In the genomic region with DNA sequence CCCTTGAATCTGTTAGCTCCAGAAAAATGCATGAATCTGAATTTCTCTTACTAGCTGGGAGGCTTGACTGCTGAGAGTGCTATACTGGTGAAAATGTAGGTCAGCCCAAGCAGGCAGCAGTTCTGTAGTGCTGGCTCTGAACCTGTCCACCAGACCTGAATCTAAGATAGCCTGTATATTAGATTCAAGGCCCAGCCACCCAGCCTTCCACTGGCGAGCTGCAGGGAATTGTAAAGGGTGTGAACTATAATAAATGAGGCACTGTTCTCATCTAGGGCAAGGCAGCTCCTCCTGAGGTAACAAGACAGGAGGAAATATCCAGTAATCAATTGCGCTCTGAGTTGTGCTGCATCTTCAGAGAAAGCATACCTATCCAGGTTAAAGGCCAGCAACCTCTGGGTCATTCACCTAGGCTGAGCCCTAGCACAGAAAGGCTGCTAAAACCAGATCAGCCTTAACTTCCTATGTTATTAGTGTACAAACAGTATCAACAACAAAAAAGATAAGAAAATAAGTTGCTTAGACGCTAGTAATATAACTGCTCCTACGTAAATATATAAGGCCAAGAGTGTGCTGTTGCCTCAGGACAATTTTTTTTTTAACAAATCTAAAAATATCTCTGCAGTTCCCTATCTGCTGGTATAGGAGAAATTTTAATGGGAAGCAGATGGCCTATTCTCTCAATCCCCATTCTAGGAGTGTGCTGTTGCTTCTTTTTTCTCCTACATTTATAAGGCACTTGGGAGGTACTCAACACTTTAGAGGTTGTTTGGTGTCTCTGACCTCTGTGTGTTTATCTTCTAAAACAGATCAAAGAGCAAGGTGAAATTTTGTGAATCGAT, we compare ENCODE assay signal across 17 cellular contexts.
DNase-seq lines count a peak whose midpoint lies in the region; ATAC-seq, FAIRE-seq and TF ChIP-seq lines count a peak whose summit lies in the region.
"Had no signal": no experiment of that assay in that cellular context is flagged by ENCODE, and none has a peak within 500 bp of the region (broad histone marks: within the 10 kb centered on the region; RNA-seq: fewer than 3 reads in every experiment).

No MANE protein-coding gene starts in this region.

- CTCF ChIA-PET in A673 (lab: Charles Lee), result interaction anchor here (0.6 kb wide), 1 partner anchor 12 kb away, joined by 5 read pairs; no protein-coding TSS in a partner anchor
- CTCF ChIA-PET in HepG2 (lab: Yijun Ruan, JAX; ENCODE audit: low intra/inter-chr PET ratio, low total read pairs), result no interaction called here

- intact Hi-C loops in A673 (cut with micrococcal nuclease; ENCODE audit: unreplicated experiment) (no loop called here), HepG2 (cut with micrococcal nuclease; ENCODE audit: unreplicated experiment) (no loop called here)

- H4K20me1 ChIP-seq in HepG2 (ENCODE audit: insufficient read depth, low read length), result no peaks in the 10 kb centered on the region

- H3K4me1 ChIP-seq in A673 (ENCODE audit: insufficient read depth, low read length, poor library complexity, severe bottlenecking), result no peaks in the 10 kb centered on the region
- peaks cover 19% of the 10 kb centered on the region for H3K4me1 ChIP-seq in HepG2 (ENCODE audit: insufficient read depth, low read length)
- H3K4me1 ChIP-seq: Caco-2 had no signal

- H3K27ac ChIP-seq in A673 (ENCODE audit: low read depth, low read length, poor library complexity, severe bottlenecking), result no peak overlapping the region
- H3K27ac ChIP-seq in caudate nucleus (ENCODE audit: low read depth, low read length), result peak overlapping the region; percentile 36
- H3K27ac ChIP-seq in HepG2 (ENCODE audit: extremely low read length, insufficient read depth, low read length), result no peak overlapping the region
- no peak overlapping the region for H3K27ac ChIP-seq in brain microvascular endothelial cell

- no peak overlapping the region for H3K4me3 Mint-ChIP-seq in HFFc6
- H3K4me3 Mint-ChIP-seq: stimulated activated naive CD8-positive, alpha-beta T cell treated with anti-CD3 and anti-CD28 coated beads, Interleukin-15, amount 100 ng/mL, for 72 hours; T-cell had no signal

- POLR2A ChIA-PET in A673 (lab: Charles Lee; ENCODE audit: low non-redundant PET) (no interaction called here), HepG2 (lab: Yijun Ruan, JAX) (no interaction called here)

- no peaks in the 10 kb centered on the region for H3K79me2 ChIP-seq in HepG2 (ENCODE audit: insufficient read depth, low read length)

- H3K27me3 ChIP-seq in A673 (replicated peaks; ENCODE audit: insufficient read depth, low read depth, low read length, poor library complexity), result no peaks in the 10 kb centered on the region
- no peaks in the 10 kb centered on the region for H3K27me3 ChIP-seq in HepG2 (ENCODE audit: control insufficient read depth in 1 of 2, insufficient read depth in 2 of 2, low read length in 2 of 2)
- H3K27me3 ChIP-seq in brain microvascular endothelial cell (replicated peaks), result no peaks in the 10 kb centered on the region

- H3K9ac ChIP-seq in HepG2 (ENCODE audit: insufficient read depth, low read depth, low read length), result no peak overlapping the region

- no peak overlapping the region for H2AFZ ChIP-seq in HepG2 (ENCODE audit: low read length)

- peak; percentile 21 for FAIRE-seq in HepG2 (lab: Jason Lieb, UNC)
- FAIRE-seq: GM18507, kidney had no signal

- 0 out of 2 replicates have a peak, but pooled peaks cover 7% of the 10 kb centered on the region for H3K36me3 Mint-ChIP-seq in HFFc6 (ENCODE audit: low read depth)

- TF ChIP-seq RAD21 in HepG2 (CRISPR knock-in tag; IDR thresholded peaks at IDR 0.05), result no peak

- no peak overlapping the region for H3K4me3 ChIP-seq in A673 (ENCODE audit: low read depth, low read length, poor library complexity, severe bottlenecking)
- H3K4me3 ChIP-seq in HepG2 (replicated peaks in 1 of 3; ENCODE audit: insufficient read depth in 1 of 3, low read depth in 2 of 3, low read length in 3 of 3), result no peak overlapping the region
- H3K4me3 ChIP-seq in brain microvascular endothelial cell (ENCODE audit: low read depth, low read length), result no peak overlapping the region

- no TSS peak for BruUV-seq in A673 (replicated peaks; lab: Mats Ljungman, UMichigan)
- no TSS peak for BruUV-seq in HepG2 (replicated peaks; lab: Mats Ljungman, UMichigan)

- TF ChIP-seq CTCF in A673 (conservative IDR thresholded peaks at IDR 0.05; ENCODE audit: low read depth, low read length) (no peak), HFFc6 (IDR thresholded peaks at IDR 0.05) (no peak), HepG2 (CRISPR knock-in tag; IDR thresholded peaks at IDR 0.05) (no peak), brain microvascular endothelial cell (IDR thresholded peaks at IDR 0.05; ENCODE audit: low read depth, low read length, missing control alignments) (no peak)

- DNase-seq in A673 (ENCODE audit: low spot score) (peak; percentile 19), HFFc6 (peak; percentile 4), caudate nucleus (lab: John Stamatoyannopoulos, UW) (peak in 4 of 61 donors; percentile 4 to 69 (median 24)), HepG2 (ENCODE audit: low spot score) (peak; percentile 45), DMS79 treated with DMSO at 0.1 percent for 48 hours (lab: John Stamatoyannopoulos, UW) (no peak), brain microvascular endothelial cell (no peak)
- DNase-seq: ACHN; Caco-2; cortex of kidney; kidney; NCI-H526; stimulated activated naive CD8-positive, alpha-beta T cell treated with anti-CD3 and anti-CD28 coated beads, Interleukin-15, amount 100 ng/mL, for 72 hours; T-cell had no signal

- no peaks in the 10 kb centered on the region for H3K9me3 Mint-ChIP-seq in HFFc6
- H3K9me3 Mint-ChIP-seq: stimulated activated naive CD8-positive, alpha-beta T cell treated with anti-CD3 and anti-CD28 coated beads, Interleukin-15, amount 100 ng/mL, for 72 hours; T-cell had no signal

- in situ Hi-C loops in HepG2 (cut with HindIII; ENCODE audit: extremely low pct_ligation_motif_present, low pct_unique_long_range_greater_than_20kb) (no loop called here), brain microvascular endothelial cell (cut with HindIII; ENCODE audit: low pct_ligation_motif_present, low sequenced_read_pairs) (no loop called here)

- no peak overlapping the region for H3K4me2 ChIP-seq in HepG2 (ENCODE audit: low read depth, low read length)

- H3K9me3 ChIP-seq in A673 (ENCODE audit: low read depth, low read length, poor library complexity, severe bottlenecking) (no peaks in the 10 kb centered on the region), HepG2 (ENCODE audit: low read length) (no peaks in the 10 kb centered on the region)
- H3K9me3 ChIP-seq: Caco-2 had no signal

- 61% methylated on average over 5 of the region's 5 CpGs for WGBS in HepG2 (ENCODE audit: low lambda C conversion rate)

- H3K27me3 Mint-ChIP-seq in HFFc6 (ENCODE audit: insufficient read depth), result no peaks in the 10 kb centered on the region
- H3K27me3 Mint-ChIP-seq: stimulated activated naive CD8-positive, alpha-beta T cell treated with anti-CD3 and anti-CD28 coated beads, Interleukin-15, amount 100 ng/mL, for 72 hours; T-cell had no signal

- H3K27ac Mint-ChIP-seq in HFFc6, result no peak overlapping the region
- H3K27ac Mint-ChIP-seq: stimulated activated naive CD8-positive, alpha-beta T cell treated with anti-CD3 and anti-CD28 coated beads, Interleukin-15, amount 100 ng/mL, for 72 hours; T-cell had no signal

- peak; percentile 69 for ATAC-seq in HepG2
- no peak for ATAC-seq in GM21825 (IDR thresholded peaks at IDR 0.05; ENCODE audit: unreplicated experiment)
- ATAC-seq in GM21723 (IDR thresholded peaks at IDR 0.05; ENCODE audit: unreplicated experiment), result no peak
- ATAC-seq: Panc1; stimulated activated naive CD8-positive, alpha-beta T cell treated with anti-CD3 and anti-CD28 coated beads, Interleukin-15, amount 100 ng/mL, for 72 hours; T-cell had no signal

- no peak for TF ChIP-seq POLR2A in HepG2 (IDR thresholded peaks at IDR 0.05; ENCODE audit: insufficient read depth in 1 of 2, low read depth in 2 of 2, low read length in 2 of 2)

- H3K36me3 ChIP-seq in A673 (ENCODE audit: insufficient read depth, low read length, poor library complexity, severe bottlenecking) (no peaks in the 10 kb centered on the region), HepG2 (replicated peaks in 1 of 2; ENCODE audit: control insufficient read depth in 1 of 2, insufficient read depth in 2 of 2, low read length in 2 of 2) (no peaks in the 10 kb centered on the region), brain microvascular endothelial cell (replicated peaks) (no peaks in the 10 kb centered on the region)

- peaks cover 23% of the 10 kb centered on the region for H3K4me1 Mint-ChIP-seq in HFFc6 (ENCODE audit: low read depth)
- H3K4me1 Mint-ChIP-seq: T-cell had no signal

- TF ChIP-seq EP300 in HepG2 (IDR thresholded peaks at IDR 0.05; ENCODE audit: low read depth in 2 of 2, low read length in 2 of 2) (peak in 1 of 2 experiments; percentile 33; a peak in 1 of 4 replicates), HepG2 (CRISPR knock-in tag; IDR thresholded peaks at IDR 0.05; ENCODE audit: borderline replicate concordance) (no peak)

TF ChIP-seq in HepG2, 621 proteins besides CTCF, POLR2A, EP300 and RAD21 (continues in another document):
- TF ChIP-seq ZMYM4 (CRISPR knock-in tag; IDR thresholded peaks at IDR 0.05) (no peak), TCF7 (IDR thresholded peaks at IDR 0.05; ENCODE audit: low read depth) (peak; percentile 58; the same call in 1 of the 2 replicates), MTA1 (CRISPR knock-in tag; IDR thresholded peaks at IDR 0.05; ENCODE audit: borderline replicate concordance) (no peak), ZBTB34 (CRISPR knock-in tag; IDR thresholded peaks at IDR 0.05) (no peak), MXI1 (IDR thresholded peaks at IDR 0.05; ENCODE audit: borderline replicate concordance, low read depth, low read length) (no peak), YEATS4 (CRISPR knock-in tag; IDR thresholded peaks at IDR 0.05; ENCODE audit: borderline replicate concordance) (no peak), HNRNPUL1 (IDR thresholded peaks at IDR 0.05; ENCODE audit: low read depth, low read length) (no peak), REXO4 (CRISPR knock-in tag; IDR thresholded peaks at IDR 0.05; ENCODE audit: borderline replicate concordance) (no peak), ARNT2 (CRISPR knock-in tag; IDR thresholded peaks at IDR 0.05; ENCODE audit: low read depth) (no peak), KDM5B (CRISPR knock-in tag; IDR thresholded peaks at IDR 0.05; ENCODE audit: borderline replicate concordance) (no peak), RCOR2 (CRISPR knock-in tag; IDR thresholded peaks at IDR 0.05) (0 out of 2 replicates have a peak, but pooled peaks have one; percentile 29)

Comparison
In these comparisons a context has a peak if more than half of its experiments do, and no peak if none do; other contexts are left out.
1. DNase-seq: peak in A673 (single experiment), HFFc6 (single experiment) and HepG2 (single experiment); none in DMS79 treated with DMSO at 0.1 percent for 48 hours (single experiment) and brain microvascular endothelial cell (single experiment).